Comparison of ENCODE assay signal across 36 cellular contexts in genomic region chr2:44053456-44053855, GRCh38.
"Had no signal": no experiment of that assay in that cellular context is flagged by ENCODE, and none has a peak within 500 bp of the region (broad histone marks: within the 10 kb centered on the region; RNA-seq: fewer than 3 reads in every experiment).

No MANE protein-coding gene starts in this region.

- H3K36me3 Mint-ChIP-seq: activated CD4-positive, alpha-beta memory T cell treated with anti-CD3 and anti-CD28 coated beads for 36 hours; activated naive CD4-positive, alpha-beta T cell treated with anti-CD3 and anti-CD28 coated beads, Interleukin-2, amount 10 ng/mL, durations not matched to agents 7 days and 5 days; activated naive CD4-positive, alpha-beta T cell treated with anti-CD3 and anti-CD28 coated beads, Interleukin-2, amount 50 U/mL, for 24 hours; activated naive CD8-positive, alpha-beta T cell; activated naive CD8-positive, alpha-beta T cell treated with anti-CD3 and anti-CD28 coated beads, Interleukin-2, amount 10 ng/mL, durations not matched to agents 7 days and 5 days; brain had no signal

- H3K4me1 ChIP-seq: ascending aorta had no signal

- DNase-seq: activated B cell treated with CpG ODN at 0.5 μM for 24 hours; activated CD4-positive, alpha-beta memory T cell treated with anti-CD3 and anti-CD28 coated beads for 36 hours; activated CD4-positive, alpha-beta T cell treated with anti-CD3 and anti-CD28 coated beads for 4 hours; activated CD4-positive, alpha-beta T cell treated with anti-CD3 and anti-CD28 coated beads, Interleukin-2, amount 10 ng/mL, durations not matched to agents 24 days and 14 days; activated CD4-positive, alpha-beta T cell treated with anti-CD3 and anti-CD28 coated beads, Interleukin-2, amount 50 U/mL, for 1 hour; activated CD4-positive, alpha-beta T cell treated with anti-CD3 and anti-CD28 coated beads, Interleukin-2, amount 50 U/mL, for 4 hours; activated CD4-positive, CD25-positive, alpha-beta regulatory T cell treated with anti-CD3 and anti-CD28 coated beads, Interleukin-2, amount 50 U/mL, for 72 hours; activated CD8-positive, alpha-beta memory T cell treated with anti-CD3 and anti-CD28 coated beads, Interleukin-2, amount 50 U/mL, for 4 hours; activated CD8-positive, alpha-beta T cell treated with anti-CD3 and anti-CD28 coated beads for 36 hours; activated effector memory CD4-positive, alpha-beta T cell treated with Interleukin-2 at 50 U/mL for 16 hours; activated gamma-delta T cell; activated naive CD4-positive, alpha-beta T cell treated with anti-CD3 and anti-CD28 coated beads, Interleukin-2, amount 10 ng/mL, durations not matched to agents 7 days and 5 days; activated naive CD4-positive, alpha-beta T cell treated with Interleukin-2 at 50 U/mL for 16 hours; activated naive CD8-positive, alpha-beta T cell treated with anti-CD3 and anti-CD28 coated beads, Interleukin-2, amount 10 ng/mL, durations not matched to agents 7 days and 5 days; activated naive CD8-positive, alpha-beta T cell treated with anti-CD3 and anti-CD28 coated beads, Interleukin-2, amount 50 U/mL, for 24 hours; activated T-cell treated with anti-CD3 and anti-CD28 coated beads for 4 hours; activated T-cell treated with anti-CD3 and anti-CD28 coated beads, Interleukin-2, amount 50 U/mL, for 1 hour; activated T-cell treated with anti-CD3 and anti-CD28 coated beads, Interleukin-2, amount 50 U/mL, for 4 hours; activated T-cell treated with anti-CD3 and anti-CD28 coated beads, Interleukin-2, amount 50 U/mL, for 72 hours; amygdala; anterior cingulate cortex; caudate nucleus; cerebellar nuclear complex; T-helper 1 cell; T-helper 2 cell; T-helper 9 cell had no signal

- H3K4me3 Mint-ChIP-seq: activated B cell treated with CpG ODN at 0.5 μM for 24 hours; activated CD4-positive, alpha-beta memory T cell treated with anti-CD3 and anti-CD28 coated beads for 36 hours; activated CD4-positive, alpha-beta T cell treated with anti-CD3 and anti-CD28 coated beads, Interleukin-2, amount 10 ng/mL, durations not matched to agents 24 days and 14 days; activated CD8-positive, alpha-beta T cell treated with anti-CD3 and anti-CD28 coated beads for 36 hours; activated naive CD4-positive, alpha-beta T cell treated with anti-CD3 and anti-CD28 coated beads, Interleukin-2, amount 10 ng/mL, durations not matched to agents 7 days and 5 days; activated naive CD4-positive, alpha-beta T cell treated with anti-CD3 and anti-CD28 coated beads, Interleukin-2, amount 50 U/mL, for 24 hours; activated naive CD8-positive, alpha-beta T cell; activated naive CD8-positive, alpha-beta T cell treated with anti-CD3 and anti-CD28 coated beads, Interleukin-2, amount 10 ng/mL, durations not matched to agents 7 days and 5 days; activated naive CD8-positive, alpha-beta T cell treated with anti-CD3 and anti-CD28 coated beads, Interleukin-2, amount 50 U/mL, for 24 hours; activated T-cell treated with anti-CD3 and anti-CD28 coated beads, Interleukin-2, amount 50 U/mL, for 4 hours; activated T-cell treated with anti-CD3 and anti-CD28 coated beads, Interleukin-2, amount 50 U/mL, for 72 hours; brain; central memory CD8-positive, alpha-beta T cell; T-helper 1 cell treated with Interleukin-12 subunit alpha and Interleukin-12 subunit beta and Interleukin-4 antibody, amounts not matched to agents 30 μg/mL and 1 μg/mL, for 36 hours; T-helper 2 cell treated with Interferon-gamma antibody and Interleukin-4, amounts not matched to agents 5 μg/mL and 100 μg/mL, for 36 hours had no signal

- ATAC-seq: activated CD8-positive, alpha-beta T cell treated with anti-CD3 and anti-CD28 coated beads for 36 hours; activated naive CD8-positive, alpha-beta T cell treated with anti-CD3 and anti-CD28 coated beads, Interleukin-2, amount 50 U/mL, for 24 hours; activated T-cell treated with anti-CD3 and anti-CD28 coated beads, Interleukin-2, amount 50 U/mL, for 4 hours; activated T-cell treated with anti-CD3 and anti-CD28 coated beads, Interleukin-2, amount 50 U/mL, for 72 hours had no signal

- H3K4me3 ChIP-seq: ascending aorta, cardiac muscle cell had no signal

- H3K27me3 Mint-ChIP-seq: activated B cell treated with CpG ODN at 0.5 μM for 24 hours; activated CD4-positive, alpha-beta memory T cell treated with anti-CD3 and anti-CD28 coated beads for 36 hours; activated CD4-positive, alpha-beta T cell treated with anti-CD3 and anti-CD28 coated beads, Interleukin-2, amount 10 ng/mL, durations not matched to agents 24 days and 14 days; activated CD8-positive, alpha-beta T cell treated with anti-CD3 and anti-CD28 coated beads for 36 hours; activated naive CD4-positive, alpha-beta T cell treated with anti-CD3 and anti-CD28 coated beads, Interleukin-2, amount 50 U/mL, for 24 hours; activated naive CD8-positive, alpha-beta T cell; activated naive CD8-positive, alpha-beta T cell treated with anti-CD3 and anti-CD28 coated beads, Interleukin-2, amount 10 ng/mL, durations not matched to agents 7 days and 5 days; activated naive CD8-positive, alpha-beta T cell treated with anti-CD3 and anti-CD28 coated beads, Interleukin-2, amount 50 U/mL, for 24 hours; central memory CD8-positive, alpha-beta T cell had no signal

- H3K27me3 ChIP-seq: ascending aorta, cardiac muscle cell had no signal

- H3K27ac Mint-ChIP-seq: activated B cell treated with CpG ODN at 0.5 μM for 24 hours; activated CD4-positive, alpha-beta memory T cell treated with anti-CD3 and anti-CD28 coated beads for 36 hours; activated CD4-positive, alpha-beta T cell treated with anti-CD3 and anti-CD28 coated beads, Interleukin-2, amount 10 ng/mL, durations not matched to agents 24 days and 14 days; activated CD8-positive, alpha-beta T cell treated with anti-CD3 and anti-CD28 coated beads for 36 hours; activated naive CD4-positive, alpha-beta T cell treated with anti-CD3 and anti-CD28 coated beads, Interleukin-2, amount 10 ng/mL, durations not matched to agents 7 days and 5 days; activated naive CD4-positive, alpha-beta T cell treated with anti-CD3 and anti-CD28 coated beads, Interleukin-2, amount 50 U/mL, for 24 hours; activated naive CD8-positive, alpha-beta T cell; activated naive CD8-positive, alpha-beta T cell treated with anti-CD3 and anti-CD28 coated beads, Interleukin-2, amount 10 ng/mL, durations not matched to agents 7 days and 5 days; activated naive CD8-positive, alpha-beta T cell treated with anti-CD3 and anti-CD28 coated beads, Interleukin-2, amount 50 U/mL, for 24 hours; activated T-cell treated with anti-CD3 and anti-CD28 coated beads, Interleukin-2, amount 50 U/mL, for 72 hours; activated T-helper 2 cell treated with anti-CD3 and anti-CD28 coated beads, Interferon-gamma antibody, Interleukin-2, Interleukin-4, amounts not matched to agents 10 μg/mL and 5 μg/mL and 100 μg/mL, durations not matched to agents 14 hours and 24 hours and 36 hours; T-helper 1 cell treated with Interleukin-12 subunit alpha and Interleukin-12 subunit beta and Interleukin-4 antibody, amounts not matched to agents 30 μg/mL and 1 μg/mL, for 36 hours; T-helper 2 cell treated with Interferon-gamma antibody and Interleukin-4, amounts not matched to agents 5 μg/mL and 100 μg/mL, for 36 hours had no signal

- H3K36me3 ChIP-seq: ascending aorta, cardiac muscle cell had no signal

- H3K9me3 Mint-ChIP-seq: activated B cell treated with CpG ODN at 0.5 μM for 24 hours; activated CD4-positive, alpha-beta memory T cell treated with anti-CD3 and anti-CD28 coated beads for 36 hours; activated CD4-positive, alpha-beta T cell treated with anti-CD3 and anti-CD28 coated beads, Interleukin-2, amount 10 ng/mL, durations not matched to agents 24 days and 14 days; activated CD8-positive, alpha-beta T cell treated with anti-CD3 and anti-CD28 coated beads for 36 hours; activated naive CD4-positive, alpha-beta T cell treated with anti-CD3 and anti-CD28 coated beads, Interleukin-2, amount 10 ng/mL, durations not matched to agents 7 days and 5 days; activated naive CD4-positive, alpha-beta T cell treated with anti-CD3 and anti-CD28 coated beads, Interleukin-2, amount 50 U/mL, for 24 hours; activated naive CD8-positive, alpha-beta T cell treated with anti-CD3 and anti-CD28 coated beads, Interleukin-2, amount 10 ng/mL, durations not matched to agents 7 days and 5 days; activated naive CD8-positive, alpha-beta T cell treated with anti-CD3 and anti-CD28 coated beads, Interleukin-2, amount 50 U/mL, for 24 hours; activated T-cell treated with anti-CD3 and anti-CD28 coated beads, Interleukin-2, amount 50 U/mL, for 4 hours; activated T-helper 2 cell treated with anti-CD3 and anti-CD28 coated beads, Interferon-gamma antibody, Interleukin-2, Interleukin-4, amounts not matched to agents 10 μg/mL and 5 μg/mL and 100 μg/mL, durations not matched to agents 14 hours and 24 hours and 36 hours; central memory CD8-positive, alpha-beta T cell; T-helper 1 cell treated with Interleukin-12 subunit alpha and Interleukin-12 subunit beta and Interleukin-4 antibody, amounts not matched to agents 30 μg/mL and 1 μg/mL, for 36 hours; T-helper 2 cell treated with Interferon-gamma antibody and Interleukin-4, amounts not matched to agents 5 μg/mL and 100 μg/mL, for 36 hours had no signal

- H3K9me3 ChIP-seq: ascending aorta had no signal

- H3K4me1 Mint-ChIP-seq: activated B cell treated with CpG ODN at 0.5 μM for 24 hours; activated CD4-positive, alpha-beta T cell treated with anti-CD3 and anti-CD28 coated beads, Interleukin-2, amount 10 ng/mL, durations not matched to agents 24 days and 14 days; activated naive CD4-positive, alpha-beta T cell treated with anti-CD3 and anti-CD28 coated beads, Interleukin-2, amount 10 ng/mL, durations not matched to agents 7 days and 5 days; activated naive CD4-positive, alpha-beta T cell treated with anti-CD3 and anti-CD28 coated beads, Interleukin-2, amount 50 U/mL, for 24 hours; activated naive CD8-positive, alpha-beta T cell treated with anti-CD3 and anti-CD28 coated beads, Interleukin-2, amount 10 ng/mL, durations not matched to agents 7 days and 5 days; activated naive CD8-positive, alpha-beta T cell treated with anti-CD3 and anti-CD28 coated beads, Interleukin-2, amount 50 U/mL, for 24 hours; central memory CD8-positive, alpha-beta T cell had no signal

- H3K27ac ChIP-seq: ascending aorta, cardiac muscle cell, VCaP had no signal
